26 cellular contexts compared by ENCODE assay signal in genomic region chr17:27414686-27415085, GRCh38.
"Had no signal": no experiment of that assay in that cellular context is flagged by ENCODE, and none has a peak within 500 bp of the region (broad histone marks: within the 10 kb centered on the region; RNA-seq: fewer than 3 reads in every experiment).

No MANE protein-coding gene starts in this region.

- H3K27ac Mint-ChIP-seq: activated CD8-positive, alpha-beta T cell treated with anti-CD3 and anti-CD28 coated beads for 36 hours; activated naive CD4-positive, alpha-beta T cell treated with anti-CD3 and anti-CD28 coated beads, Interleukin-2, amount 50 U/mL, for 72 hours; activated naive CD8-positive, alpha-beta T cell treated with anti-CD3 and anti-CD28 coated beads, Interleukin-2, amount 50 U/mL, for 24 hours; activated T-cell treated with anti-CD3 and anti-CD28 coated beads, Interleukin-2, amount 50 U/mL, for 24 hours; activated T-helper 1 cell treated with anti-CD3 and anti-CD28 coated beads, Interleukin-12 subunit alpha, Interleukin-12 subunit beta, Interleukin-2, Interleukin-4 antibody, amounts not matched to agents 30 ng/mL and 10 ng/mL and 1 ng/mL, durations not matched to agents 14 hours and 24 hours and 36 hours; T-cell had no signal

- H3K27me3 Mint-ChIP-seq: activated CD8-positive, alpha-beta T cell treated with anti-CD3 and anti-CD28 coated beads for 36 hours; activated naive CD8-positive, alpha-beta T cell treated with anti-CD3 and anti-CD28 coated beads, Interleukin-2, amount 50 U/mL, for 24 hours; activated T-cell treated with anti-CD3 and anti-CD28 coated beads, Interleukin-2, amount 50 U/mL, for 24 hours; T-cell had no signal

- H3K27ac ChIP-seq: ascending aorta, body of pancreas had no signal

- H3K36me3 ChIP-seq: ascending aorta, MG63 had no signal

- H3K9me3 Mint-ChIP-seq: activated CD8-positive, alpha-beta T cell treated with anti-CD3 and anti-CD28 coated beads for 36 hours; activated naive CD4-positive, alpha-beta T cell treated with anti-CD3 and anti-CD28 coated beads, Interleukin-2, amount 50 U/mL, for 72 hours; activated naive CD8-positive, alpha-beta T cell treated with anti-CD3 and anti-CD28 coated beads, Interleukin-2, amount 50 U/mL, for 24 hours; activated T-cell treated with anti-CD3 and anti-CD28 coated beads, Interleukin-2, amount 50 U/mL, for 24 hours; activated T-helper 1 cell treated with anti-CD3 and anti-CD28 coated beads, Interleukin-12 subunit alpha, Interleukin-12 subunit beta, Interleukin-2, Interleukin-4 antibody, amounts not matched to agents 30 ng/mL and 10 ng/mL and 1 ng/mL, durations not matched to agents 14 hours and 24 hours and 36 hours; T-cell had no signal

- H3K4me1 Mint-ChIP-seq: activated naive CD8-positive, alpha-beta T cell treated with anti-CD3 and anti-CD28 coated beads, Interleukin-2, amount 50 U/mL, for 24 hours; T-cell had no signal

- H3K4me1 ChIP-seq: ascending aorta, body of pancreas had no signal

- H3K4me3 Mint-ChIP-seq: activated CD8-positive, alpha-beta T cell treated with anti-CD3 and anti-CD28 coated beads for 36 hours; activated naive CD8-positive, alpha-beta T cell treated with anti-CD3 and anti-CD28 coated beads, Interleukin-2, amount 50 U/mL, for 24 hours; activated T-cell treated with anti-CD3 and anti-CD28 coated beads, Interleukin-2, amount 50 U/mL, for 24 hours; activated T-helper 1 cell treated with anti-CD3 and anti-CD28 coated beads, Interleukin-12 subunit alpha, Interleukin-12 subunit beta, Interleukin-2, Interleukin-4 antibody, amounts not matched to agents 30 ng/mL and 10 ng/mL and 1 ng/mL, durations not matched to agents 14 hours and 24 hours and 36 hours; T-cell had no signal

- DNase-seq: activated CD4-positive, alpha-beta T cell treated with anti-CD3 and anti-CD28 coated beads for 4 hours; activated CD8-positive, alpha-beta T cell treated with anti-CD3 and anti-CD28 coated beads for 36 hours; activated effector memory CD4-positive, alpha-beta T cell treated with Interleukin-2 at 50 U/mL for 16 hours; activated naive CD4-positive, alpha-beta T cell treated with Interleukin-2 at 50 U/mL for 16 hours; activated naive CD8-positive, alpha-beta T cell treated with anti-CD3 and anti-CD28 coated beads, Interleukin-2, amount 50 U/mL, for 24 hours; activated T-cell treated with anti-CD3 and anti-CD28 coated beads, Interleukin-2, amount 50 U/mL, for 24 hours; amniotic stem cell; body of pancreas; central memory CD4-positive, alpha-beta T cell; KG1; NCI-H1092 treated with DMSO at 0.1 percent for 48 hours; NCI-H1417 treated with DMSO at 0.1 percent for 48 hours; NCI-H1694; NCI-H2029; NCI-H2107; NCI-H510A treated with DMSO at 0.1 percent for 48 hours; NCI-H69; PC-3; SHP77; T-cell; T-helper 2 cell; T1000 had no signal

- H3K9me3 ChIP-seq: ascending aorta, body of pancreas, MG63 had no signal

- H3K4me3 ChIP-seq: ascending aorta, body of pancreas, MG63 had no signal

- H3K36me3 Mint-ChIP-seq: activated naive CD4-positive, alpha-beta T cell treated with anti-CD3 and anti-CD28 coated beads, Interleukin-2, amount 50 U/mL, for 72 hours; T-cell had no signal

- H3K27me3 ChIP-seq: ascending aorta, body of pancreas, MG63 had no signal
